In genomic region chr5:24823625-24824024, GRCh38 we compare ENCODE assay signal across 21 cellular contexts.
DNase-seq lines count a peak whose midpoint lies in the region; ATAC-seq and TF ChIP-seq lines count a peak whose summit lies in the region.
"Had no signal": no experiment of that assay in that cellular context is flagged by ENCODE, and none has a peak within 500 bp of the region (broad histone marks: within the 10 kb centered on the region; RNA-seq: fewer than 3 reads in every experiment).

No MANE protein-coding gene starts in this region.

- no peak overlapping the region for H3K4me3 ChIP-seq in PC-3 (ENCODE audit: low read length)
- H3K4me3 ChIP-seq: colonic mucosa, heart right ventricle, tibial nerve had no signal

- H3K79me2 ChIP-seq in PC-3 (ENCODE audit: low read length), result no peaks in the 10 kb centered on the region

- BruUV-seq in PC-3 (replicated peaks; lab: Mats Ljungman, UMichigan), result no TSS peak

- no peak overlapping the region for H3K9ac ChIP-seq in PC-3 (ENCODE audit: low read length)

- no peaks in the 10 kb centered on the region for H3K9me2 ChIP-seq in PC-3 (replicated peaks; ENCODE audit: low read length)

- H3K36me3 ChIP-seq in PC-3 (ENCODE audit: low read depth, low read length), result no peaks in the 10 kb centered on the region
- H3K36me3 ChIP-seq: colonic mucosa, heart right ventricle, tibial nerve had no signal

- peak; percentile 32 for DNase-seq in COLO668 (lab: John Stamatoyannopoulos, UW; ENCODE audit: unreplicated experiment)
- DNase-seq in ELR (ENCODE audit: low read depth), result peak; percentile 5
- peak; percentile 87 for DNase-seq in PC-3
- DNase-seq in iPS-NIHi7 (ENCODE audit: extremely low spot score), result peak; percentile 5
- DNase-seq in NOMO-1 treated with DMSO at 0.1 percent for 48 hours (lab: John Stamatoyannopoulos, UW; ENCODE audit: unreplicated experiment), result no peak
- no peak for DNase-seq in sciatic nerve (ENCODE audit: low spot score)
- DNase-seq: activated CD4-positive, alpha-beta T cell treated with anti-CD3 and anti-CD28 coated beads for 36 hours; colonic mucosa; HCEC 1CT; heart right ventricle; kidney; natural killer cell; NCI-H1048; NCI-H2171; NCI-H82; stimulated activated CD4-positive, alpha-beta T cell treated with anti-CD3 and anti-CD28 coated beads, Interleukin-2, amount 100 ng/mL, for 24 hours had no signal

- H3K27me3 ChIP-seq in PC-3 (ENCODE audit: low read length), result no peaks in the 10 kb centered on the region
- H3K27me3 ChIP-seq: colonic mucosa, heart right ventricle, tibial nerve had no signal

- H3K27ac ChIP-seq in PC-3 (ENCODE audit: low read length), result no peak overlapping the region
- H3K27ac ChIP-seq: colonic mucosa, heart right ventricle, tibial nerve had no signal

- intact Hi-C loops in PC-3 (cut with micrococcal nuclease), result no loop called here
- intact Hi-C loops in sciatic nerve (cut with DNase I), result no loop called here

- no peaks in the 10 kb centered on the region for H3K9me3 ChIP-seq in PC-3 (ENCODE audit: low read length)
- H3K9me3 ChIP-seq: Caco-2, colonic mucosa, tibial nerve had no signal

- H3F3A ChIP-seq in PC-3 (ENCODE audit: low read length, unreplicated experiment), result no peaks in the 10 kb centered on the region

- CTCF ChIA-PET in PC-3 (lab: Charles Lee), result no interaction called here

- ATAC-seq in PC-3 (peak; percentile 97), HG03521 (IDR thresholded peaks at IDR 0.05; ENCODE audit: unreplicated experiment) (no peak), sciatic nerve (no peak), GM21526 (IDR thresholded peaks at IDR 0.05; ENCODE audit: low FRiP score, unreplicated experiment) (no peak)
- ATAC-seq: activated CD4-positive, alpha-beta T cell treated with anti-CD3 and anti-CD28 coated beads for 36 hours; heart right ventricle; natural killer cell; Panc1 had no signal

- POLR2A ChIA-PET in PC-3 (lab: Charles Lee; ENCODE audit: unreplicated experiment), result no interaction called here

- no peak overlapping the region for H3K4me2 ChIP-seq in PC-3 (ENCODE audit: low read length)

- no peaks in the 10 kb centered on the region for H4K20me1 ChIP-seq in PC-3 (ENCODE audit: low read length)

- H2AFZ ChIP-seq in PC-3 (ENCODE audit: low read length), result no peak overlapping the region

- TF ChIP-seq CTCF in PC-3 (conservative IDR thresholded peaks at IDR 0.05; ENCODE audit: low read depth, low read length), result no peak

- peaks cover 9% of the 10 kb centered on the region for H3K4me1 ChIP-seq in PC-3 (ENCODE audit: insufficient read depth, low read length)
- H3K4me1 ChIP-seq: Caco-2, colonic mucosa, heart right ventricle, tibial nerve had no signal

Comparison
In these comparisons a context has a peak if more than half of its experiments do, and no peak if none do; other contexts are left out.
1. DNase-seq: peak in COLO668 (single experiment), ELR (single experiment), PC-3 (single experiment) and iPS-NIHi7 (single experiment); none in NOMO-1 treated with DMSO at 0.1 percent for 48 hours (single experiment) and sciatic nerve (single experiment).